In genomic region chr7:392822-393221, GRCh38 we compare ENCODE assay signal across 6 cellular contexts.
"Had no signal": no experiment of that assay in that cellular context is flagged by ENCODE, and none has a peak within 500 bp of the region (broad histone marks: within the 10 kb centered on the region; RNA-seq: fewer than 3 reads in every experiment).

No MANE protein-coding gene starts in this region.

- DNase-seq: GM23248, GOT3, H7, KBM-7 had no signal

- H3K27ac ChIP-seq: GM23248 had no signal

- H3K36me3 ChIP-seq: HAP-1 had no signal

- H3K9me3 ChIP-seq: HAP-1 had no signal

- H3K4me1 ChIP-seq: HAP-1 had no signal

- ATAC-seq: HCT116 had no signal

- H3K4me3 ChIP-seq: GM23248, HAP-1 had no signal
